ENCODE assay signal across 8 cellular contexts in genomic region chr9:32524558-32525461, GRCh38. TPM values are rescaled to one million over a fixed set of nuclear protein-coding genes. Genes with fewer than 3 reads are reported as not detected.
DNase-seq lines count a peak whose midpoint lies in the region; ATAC-seq, FAIRE-seq and TF ChIP-seq lines count a peak whose summit lies in the region.

No MANE protein-coding gene starts in this region.

- 58% methylated on average over 26 of the region's 27 CpGs for WGBS in GM12878 (ENCODE audit: insufficient coverage, insufficient replicate concordance, low lambda C conversion rate, missing lambda C conversion rate)
- 58% methylated on average over 27 of the region's 27 CpGs for WGBS in liver
- 72% methylated on average over 27 of the region's 27 CpGs for WGBS in thymus

- H2AFZ ChIP-seq in GM12878 (ENCODE audit: control insufficient read depth, low read depth, low read length), result peak overlapping the region; percentile 85

- POLR2A ChIA-PET in AG04449 (lab: Yijun Ruan, JAX), result interaction anchor here (0.6 kb wide), 1 partner anchor 14 kb away, joined by 3 read pairs; no protein-coding TSS in a partner anchor
- POLR2A ChIA-PET in GM12878 (lab: Charles Lee), result interaction anchor here (0.7 to 3.3 kb wide), 8 partner anchors 12 to 500 kb away, joined by 3 to 19 read pairs (median 6); partner anchors contain the start of genes ACO1, DNAJA1, SMIM27 and TOPORS

- TF ChIP-seq POLR2A in GM12878 (IDR thresholded peaks at IDR 0.05; ENCODE audit: low read depth, low read length), result no peak

- in situ Hi-C loops in GM12878 (cut with MboI), result no loop called here

- SMC1A ChIA-PET in GM12878 (lab: Charles Lee; ENCODE audit: uncharacterized antibody, unreplicated experiment), result interaction anchor here (1.1 to 4.4 kb wide), 10 partner anchors 18 to 145 kb away, joined by 3 to 40 read pairs (median 6); partner anchors contain the start of genes ACO1, NDUFB6, SMIM27 and TOPORS

- FAIRE-seq in GM12878 (lab: Jason Lieb, UNC), result no peak

- H3K9me3 ChIP-seq in GM12878 (replicated peaks; ENCODE audit: control insufficient read depth, insufficient read depth, low read length), result no peaks in the 10 kb centered on the region; the same call in 2 of the 3 replicates
- no peaks in the 10 kb centered on the region for H3K9me3 ChIP-seq in liver (ENCODE audit: control insufficient read depth in 4 of 4, low read length in 3 of 4)
- H3K9me3 ChIP-seq in thymus (ENCODE audit: control insufficient read depth), result no peaks in the 10 kb centered on the region

- BruUV-seq in GM12878 (replicated peaks; lab: Mats Ljungman, UMichigan), result TSS peak; percentile 68

- peak overlapping the region; percentile 84 for H3K27ac ChIP-seq in GM12878 (ENCODE audit: control insufficient read depth, insufficient read depth)
- peak overlapping the region; percentile 62 to 78 for H3K27ac ChIP-seq in liver (ENCODE audit: low read depth in 1 of 2, low read length in 2 of 2)
- no peak overlapping the region for H3K27ac ChIP-seq in thymus (ENCODE audit: low read depth)

- no peaks in the 10 kb centered on the region for H3K36me3 ChIP-seq in GM12878 (ENCODE audit: control insufficient read depth in 2 of 2, insufficient read depth in 2 of 2, low read length in 1 of 2)
- H3K36me3 ChIP-seq in liver (ENCODE audit: control insufficient read depth in 4 of 4, insufficient read depth in 3 of 4, low read depth in 1 of 4, low read length in 3 of 4), result peaks cover 0 to 2% (median under 1%) of the 10 kb centered on the region in 4 donors
- no peaks in the 10 kb centered on the region for H3K36me3 ChIP-seq in thymus (ENCODE audit: control insufficient read depth, insufficient read depth)

- ATAC-seq in GM21390 (IDR thresholded peaks at IDR 0.05; ENCODE audit: unreplicated experiment) (peak; percentile 8), GM12878 (peak; percentile 77), HG03571 (IDR thresholded peaks at IDR 0.05; ENCODE audit: unreplicated experiment) (no peak)

- peaks cover 25% of the 10 kb centered on the region for H3K79me2 ChIP-seq in GM12878 (ENCODE audit: control insufficient read depth, insufficient read depth, low read length)

- no peak for TF ChIP-seq EP300 in GM12878 (IDR thresholded peaks at IDR 0.05; ENCODE audit: borderline replicate concordance in 1 of 2, control insufficient read depth in 1 of 2, low read depth in 2 of 2, low read length in 2 of 2)

- CTCF ChIA-PET in AG04449 (lab: Yijun Ruan, JAX), result interaction anchor here (0.8 to 6.9 kb wide), 11 partner anchors 13 to 146 kb away, joined by 3 to 71 read pairs (median 5); partner anchors contain the start of gene NDUFB6
- CTCF ChIA-PET in GM12878 (lab: Yijun Ruan, JAX), result interaction anchor here (0.5 to 3.3 kb wide), 12 partner anchors 9 to 146 kb away, joined by 3 to 58 read pairs (median 8); partner anchors contain the start of genes ACO1, NDUFB6, SMIM27 and TOPORS

- H3K9ac ChIP-seq in GM12878 (ENCODE audit: control insufficient read depth, insufficient read depth, low read length) (peak overlapping the region; percentile 89), liver (ENCODE audit: low read depth in 1 of 2, low read length in 2 of 2) (peak overlapping the region; percentile 64 to 88)

- H4K20me1 ChIP-seq in GM12878 (ENCODE audit: control insufficient read depth, insufficient read depth), result no peaks in the 10 kb centered on the region

- H3K4me3 ChIP-seq in AG04449 (ENCODE audit: low read depth, low read length) (peak overlapping the region; percentile 76), GM12878 (peak overlapping the region; percentile 98), liver (ENCODE audit: low read depth in 1 of 3, low read length in 3 of 3) (peak overlapping the region; percentile 53 to 91 (median 60)), thymus (ENCODE audit: low read length) (peak overlapping the region; percentile 92)

- TF ChIP-seq RAD21 in GM12878 (IDR thresholded peaks at IDR 0.05; ENCODE audit: insufficient read depth, low read depth, low read length) (no peak), liver (IDR thresholded peaks at IDR 0.05) (no peak)

- no peak for DNase-seq in AG04449 (ENCODE audit: low read depth, low spot score)
- DNase-seq in NCI-H2196 treated with DMSO at 0.1 percent for 48 hours (lab: John Stamatoyannopoulos, UW; ENCODE audit: unreplicated experiment), result peak; percentile 51
- DNase-seq in GM12878 (ENCODE audit: low read depth, low spot score), result peak; percentile 9
- no peak for DNase-seq in middle frontal gyrus (ENCODE audit: extremely low spot score, low spot score)

- peak overlapping the region; percentile 86 for H3K4me2 ChIP-seq in GM12878 (ENCODE audit: control insufficient read depth, insufficient read depth)

- RAD21 ChIA-PET in GM12878 (lab: Charles Lee; ENCODE audit: unreplicated experiment), result interaction anchor here (0.6 to 2.5 kb wide), 8 partner anchors 14 to 147 kb away, joined by 3 to 36 read pairs (median 6); partner anchors contain the start of genes ACO1 and NDUFB6

- H3K27me3 ChIP-seq in GM12878 (replicated peaks in 1 of 2; ENCODE audit: control insufficient read depth in 2 of 2, insufficient read depth in 2 of 2, low read length in 1 of 2) (no peaks in the 10 kb centered on the region), liver (ENCODE audit: control insufficient read depth in 4 of 4, insufficient read depth in 4 of 4, low read length in 3 of 4) (no peaks in the 10 kb centered on the region), thymus (ENCODE audit: control insufficient read depth, insufficient read depth) (no peaks in the 10 kb centered on the region)

- intact Hi-C loops in GM12878 (cut with micrococcal nuclease; ENCODE audit: unreplicated experiment), result loop anchor here (2.0 kb wide), 1 partner anchor 48 kb away; the partner anchor contains the start of gene NDUFB6

- TF ChIP-seq CTCF in AG04449 (IDR thresholded peaks at IDR 0.05; ENCODE audit: insufficient read depth, low read length, missing control alignments) (no peak), GM12878 (IDR thresholded peaks at IDR 0.05 in 2 of 3, conservative IDR thresholded peaks at IDR 0.05 in 1 of 3; ENCODE audit: control insufficient read depth in 2 of 3, extremely low read depth in 1 of 3, insufficient read depth in 1 of 3, low read depth in 3 of 3, low read length in 3 of 3) (no peak), liver (IDR thresholded peaks at IDR 0.05; ENCODE audit: low read depth, low read length, missing input control) (no peak)

- H3K4me1 ChIP-seq in GM12878 (ENCODE audit: control insufficient read depth, insufficient read depth, low read length) (no peaks in the 10 kb centered on the region; the same call in 1 of the 2 replicates), liver (ENCODE audit: control insufficient read depth in 4 of 4, insufficient read depth in 4 of 4, low read length in 3 of 4) (peaks cover 13 to 33% (median 20%) of the 10 kb centered on the region in 4 donors), thymus (ENCODE audit: control insufficient read depth, insufficient read depth, low read length) (no peaks in the 10 kb centered on the region)

RNA-seq across cellular contexts. Expression of gene RIGI, which starts 1.2 kb away (rescaled TPM):
- 20.2 and 21.7 TPM in 2 replicates for total RNA-seq in GM12878 (2013; cell fraction: nucleolus; rRNA removed)
- total RNA-seq in GM12878 (2014; rRNA removed) (12.3 and 13.0 TPM in 2 replicates), GM12878 (2014; rRNA removed; fragmentation: Illumina TruSeq; extraction: Trizol) (15.2 and 16.5 TPM in 2 replicates), GM12878 (2021) (10.0 and 10.4 TPM in 2 replicates), liver (1 to 10 TPM; 6.7 to 7.4 TPM)
- polyA plus RNA-seq in GM12878 (2011; ENCODE audit: low read depth), result 2.6 TPM
- polyA plus RNA-seq in GM12878 (2011; rRNA removed) (13.0 and 18.1 TPM in 2 replicates), GM12878 (2014; fragmentation: Illumina TruSeq; extraction: Trizol) (13.9 and 17.1 TPM in 2 replicates), GM12878 (2014; fragmentation: Nextera tagmentation; extraction: Ambion mirVana) (1 to 10 TPM; 6.3 to 7.2 TPM), GM12878 (2014; rRNA removed) (6.3 and 7.8 TPM in 2 replicates), GM12878 (2016; fragmentation: Nextera tagmentation; extraction: Ambion mirVana) (1 to 10 TPM; 5.3 to 7.0 TPM), liver (1 to 10 TPM; 2.6 to 5.9 TPM), thymus (14.4 TPM)
- polyA plus RNA-seq in GM12878 (2011; cell fraction: cytosol; rRNA removed), result 5.0 and 5.6 TPM in 2 replicates
- 9.4 and 9.6 TPM in 2 replicates for polyA plus RNA-seq in GM12878 (2011; cell fraction: nucleus; rRNA removed)
- 3.1 and 4.0 TPM in 2 replicates for polyA plus RNA-seq in GM12878 (2012)
- polyA minus RNA-seq in GM12878 (2011; rRNA and poly(A)+ RNA removed), result 9.3 and 14.2 TPM in 2 replicates
- polyA minus RNA-seq in GM12878 (2011; cell fraction: cytosol; rRNA and poly(A)+ RNA removed), result 3.2 and 4.8 TPM in 2 replicates
- polyA minus RNA-seq in GM12878 (2011; cell fraction: nucleus; rRNA and poly(A)+ RNA removed), result 7.3 and 10.0 TPM in 2 replicates

RNA-seq across cellular contexts. Expression of gene SMIM27, which starts 27.3 kb away (rescaled TPM):
- 4.1 and 6.0 TPM in 2 replicates for total RNA-seq in GM12878 (2013; cell fraction: nucleolus; rRNA removed)
- total RNA-seq in GM12878 (2014; rRNA removed) (20.5 and 23.7 TPM in 2 replicates), GM12878 (2014; rRNA removed; fragmentation: Illumina TruSeq; extraction: Trizol) (21.1 and 21.5 TPM in 2 replicates), GM12878 (2021) (18.6 and 19.6 TPM in 2 replicates), liver (1 to 10 TPM; 1.0 to 6.2 TPM)
- polyA plus RNA-seq in GM12878 (2011; ENCODE audit: low read depth), result 26.7 TPM
- polyA plus RNA-seq in GM12878 (2011; rRNA removed) (29.3 and 37.2 TPM in 2 replicates), GM12878 (2014; fragmentation: Illumina TruSeq; extraction: Trizol) (4.1 and 12.2 TPM in 2 replicates), GM12878 (2014; fragmentation: Nextera tagmentation; extraction: Ambion mirVana) (10 to 100 TPM; 38.6 to 39.9 TPM), GM12878 (2014; rRNA removed) (22.2 and 31.5 TPM in 2 replicates), GM12878 (2016; fragmentation: Nextera tagmentation; extraction: Ambion mirVana) (10 to 100 TPM; 44.1 to 47.3 TPM), liver (10 to 100 TPM in 1 of 2 donors, 1 to 10 TPM in 1; 2.6 to 17.0 TPM), thymus (28.5 TPM)
- 6.3 and 7.5 TPM in 2 replicates for polyA plus RNA-seq in GM12878 (2011; cell fraction: cytosol; rRNA removed)
- polyA plus RNA-seq in GM12878 (2011; cell fraction: nucleus; rRNA removed), result 6.1 and 10.2 TPM in 2 replicates
- polyA plus RNA-seq in GM12878 (2012), result 42.0 and 84.4 TPM in 2 replicates
- polyA minus RNA-seq in GM12878 (2011; rRNA and poly(A)+ RNA removed), result 4.8 and 5.7 TPM in 2 replicates
- 7.5 TPM in 1 of 2 replicates, not detected in the other for polyA minus RNA-seq in GM12878 (2011; cell fraction: cytosol; rRNA and poly(A)+ RNA removed)
- 8.6 and 11.5 TPM in 2 replicates for polyA minus RNA-seq in GM12878 (2011; cell fraction: nucleus; rRNA and poly(A)+ RNA removed)

RNA-seq across cellular contexts. Expression of gene TOPORS, which starts 27.6 kb away (rescaled TPM):
- 26.2 and 29.2 TPM in 2 replicates for total RNA-seq in GM12878 (2013; cell fraction: nucleolus; rRNA removed)
- total RNA-seq in GM12878 (2014; rRNA removed) (14.0 and 19.2 TPM in 2 replicates), GM12878 (2014; rRNA removed; fragmentation: Illumina TruSeq; extraction: Trizol) (27.1 and 27.8 TPM in 2 replicates), GM12878 (2021) (12.7 and 12.8 TPM in 2 replicates), liver (10 to 100 TPM; 14.7 to 19.9 TPM)
- polyA plus RNA-seq in GM12878 (2011; ENCODE audit: low read depth), result 5.1 TPM
- polyA plus RNA-seq in GM12878 (2011; rRNA removed) (14.6 and 22.6 TPM in 2 replicates), GM12878 (2014; fragmentation: Illumina TruSeq; extraction: Trizol) (20.6 and 28.0 TPM in 2 replicates), GM12878 (2014; fragmentation: Nextera tagmentation; extraction: Ambion mirVana) (1 to 10 TPM; 6.0 to 6.6 TPM), GM12878 (2014; rRNA removed) (7.3 and 9.1 TPM in 2 replicates), GM12878 (2016; fragmentation: Nextera tagmentation; extraction: Ambion mirVana) (10 to 100 TPM; 17.9 to 18.2 TPM), liver (1 to 10 TPM; 4.8 to 6.0 TPM), thymus (12.1 TPM)
- polyA plus RNA-seq in GM12878 (2011; cell fraction: cytosol; rRNA removed), result 4.8 and 6.0 TPM in 2 replicates
- polyA plus RNA-seq in GM12878 (2011; cell fraction: nucleus; rRNA removed), result 11.4 and 12.2 TPM in 2 replicates
- polyA plus RNA-seq in GM12878 (2012), result 8.0 and 9.8 TPM in 2 replicates
- 16.9 and 24.3 TPM in 2 replicates for polyA minus RNA-seq in GM12878 (2011; rRNA and poly(A)+ RNA removed)
- 5.2 and 6.2 TPM in 2 replicates for polyA minus RNA-seq in GM12878 (2011; cell fraction: cytosol; rRNA and poly(A)+ RNA removed)
- polyA minus RNA-seq in GM12878 (2011; cell fraction: nucleus; rRNA and poly(A)+ RNA removed), result 9.3 and 14.2 TPM in 2 replicates

RNA-seq across cellular contexts. Expression of gene NDUFB6, which starts 48.1 kb away (rescaled TPM):
- 8.1 and 8.8 TPM in 2 replicates for total RNA-seq in GM12878 (2013; cell fraction: nucleolus; rRNA removed)
- total RNA-seq in GM12878 (2014; rRNA removed), result 47.6 and 52.6 TPM in 2 replicates
- 35.3 and 40.3 TPM in 2 replicates for total RNA-seq in GM12878 (2014; rRNA removed; fragmentation: Illumina TruSeq; extraction: Trizol)
- 51.2 and 54.9 TPM in 2 replicates for total RNA-seq in GM12878 (2021)
- 49.2 TPM for polyA plus RNA-seq in GM12878 (2011; ENCODE audit: low read depth)
- 57.6 and 68.3 TPM in 2 replicates for polyA plus RNA-seq in GM12878 (2011; rRNA removed)
- 41.9 and 48.8 TPM in 2 replicates for polyA plus RNA-seq in GM12878 (2011; cell fraction: cytosol; rRNA removed)
- polyA plus RNA-seq in GM12878 (2011; cell fraction: nucleus; rRNA removed), result 25.0 and 33.4 TPM in 2 replicates
- polyA plus RNA-seq in GM12878 (2012), result 35.2 and 38.4 TPM in 2 replicates
- 14.7 and 26.3 TPM in 2 replicates for polyA plus RNA-seq in GM12878 (2014; fragmentation: Illumina TruSeq; extraction: Trizol)
- polyA plus RNA-seq in GM12878 (2014; fragmentation: Nextera tagmentation; extraction: Ambion mirVana), result 10 to 100 TPM; 80.8 to 84.3 TPM
- 56.2 and 65.2 TPM in 2 replicates for polyA plus RNA-seq in GM12878 (2014; rRNA removed)
- 100 to 1,000 TPM; 237 to 269 TPM for polyA plus RNA-seq in GM12878 (2016; fragmentation: Nextera tagmentation; extraction: Ambion mirVana)
- polyA minus RNA-seq in GM12878 (2011; rRNA and poly(A)+ RNA removed), result 3.3 and 7.5 TPM in 2 replicates
- 10.6 and 12.6 TPM in 2 replicates for polyA minus RNA-seq in GM12878 (2011; cell fraction: cytosol; rRNA and poly(A)+ RNA removed)
- 8.1 and 9.9 TPM in 2 replicates for polyA minus RNA-seq in GM12878 (2011; cell fraction: nucleus; rRNA and poly(A)+ RNA removed)
- total RNA-seq in liver, result 10 to 100 TPM; 22.3 to 28.6 TPM
- 100 to 1,000 TPM in 1 of 2 donors, 10 to 100 TPM in 1; 36.3 to 118 TPM for polyA plus RNA-seq in liver
- 42.9 TPM for polyA plus RNA-seq in thymus

Comparison
In these comparisons a context has a peak if more than half of its experiments do, and no peak if none do; other contexts are left out.
1. DNase-seq: peak in NCI-H2196 treated with DMSO at 0.1 percent for 48 hours (single experiment) and GM12878 (single experiment); none in AG04449 (single experiment) and middle frontal gyrus (single experiment).
2. Peak in every context shown above with its lines, with median percentiles within 50 percentile points of each other: H3K4me3 ChIP-seq.